In the genomic region with DNA sequence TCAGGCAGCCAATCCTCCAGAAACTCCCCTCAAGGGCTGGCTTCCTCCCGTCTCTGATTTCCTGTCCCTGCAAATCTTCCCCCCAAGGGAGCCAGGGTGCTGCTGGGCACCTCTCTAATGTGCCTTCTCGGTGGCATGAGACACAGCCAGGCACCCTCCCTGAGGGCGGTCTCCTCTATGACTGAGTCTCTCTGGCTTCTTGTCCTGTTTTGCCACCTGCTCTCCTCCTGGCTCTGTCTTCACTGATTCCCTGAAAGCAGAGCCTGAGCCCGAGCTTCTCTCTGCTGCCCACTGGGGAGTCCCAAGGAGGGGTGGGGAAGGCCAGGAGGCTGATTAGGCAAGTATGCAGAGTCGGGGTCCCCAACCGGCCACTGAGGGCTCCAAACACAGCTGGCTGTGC, we compare ENCODE assay signal across 13 cellular contexts.
DNase-seq lines count a peak whose midpoint lies in the region; ATAC-seq and TF ChIP-seq lines count a peak whose summit lies in the region.
"Had no signal": no experiment of that assay in that cellular context is flagged by ENCODE, and none has a peak within 500 bp of the region (broad histone marks: within the 10 kb centered on the region; RNA-seq: fewer than 3 reads in every experiment).

No MANE protein-coding gene starts in this region.

- H3K4me1 ChIP-seq in uterus, result no peaks in the 10 kb centered on the region

- ATAC-seq in HG03432 (IDR thresholded peaks at IDR 0.05; ENCODE audit: unreplicated experiment) (peak; percentile 50), GM18870 (IDR thresholded peaks at IDR 0.05; ENCODE audit: unreplicated experiment) (no peak)
- peak; percentile 11 for ATAC-seq in stimulated activated effector memory CD8-positive, alpha-beta T cell treated with anti-CD3 and anti-CD28 coated beads, Interleukin-12 subunit alpha, Interleukin-12 subunit beta, amount 100 ng/mL, for 72 hours

- no peak overlapping the region for H3K4me3 ChIP-seq in uterus
- H3K4me3 ChIP-seq: SJSA1 had no signal

- no peak overlapping the region for H3K27ac ChIP-seq in uterus
- H3K27ac ChIP-seq: SJSA1 had no signal

- intact Hi-C loops in uterus (cut with DNase I; ENCODE audit: low total_unique reads), result no loop called here

- TF ChIP-seq CTCF in nephron progenitor cell (IDR thresholded peaks at IDR 0.05), result no peak
- TF ChIP-seq CTCF in uterus (IDR thresholded peaks at IDR 0.05), result no peak

- H3K27ac Mint-ChIP-seq in nephron progenitor cell, result peak overlapping the region; percentile 86
- H3K27ac Mint-ChIP-seq in stimulated activated effector memory CD8-positive, alpha-beta T cell treated with anti-CD3 and anti-CD28 coated beads, Interleukin-12 subunit alpha, Interleukin-12 subunit beta, amount 100 ng/mL, for 72 hours, result peak overlapping the region; percentile 85

- H3K27me3 ChIP-seq in uterus, result no peaks in the 10 kb centered on the region
- H3K27me3 ChIP-seq: SJSA1 had no signal

- H3K36me3 ChIP-seq in uterus, result no peaks in the 10 kb centered on the region
- H3K36me3 ChIP-seq: SJSA1 had no signal

- no peaks in the 10 kb centered on the region for H3K36me3 Mint-ChIP-seq in nephron progenitor cell (ENCODE audit: low read depth)
- no peaks in the 10 kb centered on the region for H3K36me3 Mint-ChIP-seq in stimulated activated effector memory CD8-positive, alpha-beta T cell treated with anti-CD3 and anti-CD28 coated beads, Interleukin-12 subunit alpha, Interleukin-12 subunit beta, amount 100 ng/mL, for 72 hours

- H3K9me3 Mint-ChIP-seq in nephron progenitor cell, result no peaks in the 10 kb centered on the region
- no peaks in the 10 kb centered on the region for H3K9me3 Mint-ChIP-seq in stimulated activated effector memory CD8-positive, alpha-beta T cell treated with anti-CD3 and anti-CD28 coated beads, Interleukin-12 subunit alpha, Interleukin-12 subunit beta, amount 100 ng/mL, for 72 hours

- peak; percentile 50 for DNase-seq in NCI-H69 (lab: John Stamatoyannopoulos, UW)
- no peak for DNase-seq in nephron progenitor cell
- no peak for DNase-seq in stimulated activated effector memory CD8-positive, alpha-beta T cell treated with anti-CD3 and anti-CD28 coated beads, Interleukin-12 subunit alpha, Interleukin-12 subunit beta, amount 100 ng/mL, for 72 hours (ENCODE audit: low spot score in 2 of 2)
- DNase-seq in uterus, result no peak
- no peak for DNase-seq in LoVo (ENCODE audit: low spot score)
- DNase-seq: Kasumi-1; NCI-H2107; NCI-H226; NCI-H526; NK-92 treated with Interleukin-12 subunit alpha and Interleukin-12 subunit beta, amount 100 ng/mL, for 24 hours had no signal

- TF ChIP-seq POLR2A in uterus (IDR thresholded peaks at IDR 0.05), result no peak

- H3K4me1 Mint-ChIP-seq in nephron progenitor cell, result peaks cover 32% of the 10 kb centered on the region
- peaks cover 6% of the 10 kb centered on the region for H3K4me1 Mint-ChIP-seq in stimulated activated effector memory CD8-positive, alpha-beta T cell treated with anti-CD3 and anti-CD28 coated beads, Interleukin-12 subunit alpha, Interleukin-12 subunit beta, amount 100 ng/mL, for 72 hours

- no peaks in the 10 kb centered on the region for H3K9me3 ChIP-seq in uterus
- H3K9me3 ChIP-seq: SJSA1 had no signal

- peaks cover 16% of the 10 kb centered on the region for H3K27me3 Mint-ChIP-seq in nephron progenitor cell (ENCODE audit: low read depth, poor library complexity)

- no peak overlapping the region for H3K4me3 Mint-ChIP-seq in nephron progenitor cell
- H3K4me3 Mint-ChIP-seq in stimulated activated effector memory CD8-positive, alpha-beta T cell treated with anti-CD3 and anti-CD28 coated beads, Interleukin-12 subunit alpha, Interleukin-12 subunit beta, amount 100 ng/mL, for 72 hours, result no peak overlapping the region
